1 cellular context compared by ENCODE assay signal in the genomic region with DNA sequence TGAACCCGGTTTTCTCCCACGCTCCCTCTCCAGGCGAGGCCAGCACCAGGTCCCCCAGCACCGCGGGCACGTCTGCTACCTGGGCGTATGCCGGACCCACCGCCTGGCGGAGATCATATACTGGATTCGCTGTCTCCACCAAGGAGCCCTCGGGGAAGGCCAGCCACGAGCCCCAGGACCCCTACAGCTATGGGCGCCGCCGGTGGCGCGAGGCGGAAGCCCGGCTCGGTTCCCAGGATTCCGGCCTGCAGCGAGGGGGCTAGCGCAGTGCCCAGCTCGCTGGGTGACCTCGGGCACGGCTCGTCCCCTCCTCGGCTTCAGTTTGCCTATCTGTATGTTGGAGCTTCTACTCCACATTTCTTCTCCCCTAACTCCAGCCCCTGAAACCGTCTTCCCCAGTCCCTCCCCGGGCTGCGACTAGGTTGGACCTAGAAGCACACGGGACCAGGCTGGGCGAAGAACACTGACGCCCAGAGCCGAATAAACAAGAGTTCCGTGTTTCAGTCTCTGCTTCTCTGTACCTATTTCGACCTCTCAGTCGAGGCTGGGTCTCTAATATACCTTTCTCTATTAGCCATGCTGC.
TF ChIP-seq lines count a peak whose summit lies in the region.

No MANE protein-coding gene starts in this region.

TF ChIP-seq in endothelial cell of umbilical vein, 7 proteins besides CTCF, POLR2A, EP300 and RAD21 (continued from another document):
- TF ChIP-seq, protein P1, sequence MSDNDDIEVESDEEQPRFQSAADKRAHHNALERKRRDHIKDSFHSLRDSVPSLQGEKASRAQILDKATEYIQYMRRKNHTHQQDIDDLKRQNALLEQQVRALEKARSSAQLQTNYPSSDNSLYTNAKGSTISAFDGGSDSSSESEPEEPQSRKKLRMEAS (IDR thresholded peaks at IDR 0.05; ENCODE audit: insufficient read depth, insufficient read length) = no peak
- TF ChIP-seq JUN (IDR thresholded peaks at IDR 0.05; ENCODE audit: borderline replicate concordance, insufficient read depth, insufficient read length, low read depth) = no peak
- TF ChIP-seq POLR2AphosphoS5 (IDR thresholded peaks at IDR 0.05; ENCODE audit: insufficient read depth, low read depth, low read length) = no peak
